ENCODE assay signal across 25 cellular contexts in the genomic region with DNA sequence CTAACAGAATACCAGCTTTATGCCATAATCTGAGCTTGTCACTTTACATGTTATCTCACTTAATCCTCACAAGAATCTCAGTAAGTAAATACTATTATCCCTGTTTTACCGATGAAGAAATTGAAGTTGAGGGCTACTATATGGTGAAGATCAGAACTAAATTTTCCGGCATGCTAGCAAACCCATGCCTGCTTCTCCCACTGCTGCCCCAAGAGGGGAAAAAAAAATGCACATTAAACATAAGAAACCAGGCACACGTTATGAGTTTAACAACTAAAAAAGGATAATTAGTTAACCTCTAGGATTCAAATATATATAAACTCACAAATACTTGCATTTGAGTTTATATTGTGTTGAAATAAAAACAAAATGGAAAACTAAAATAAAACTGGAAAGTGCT. TPM values are rescaled to one million over a fixed set of nuclear protein-coding genes. Genes with fewer than 3 reads are reported as not detected.
DNase-seq lines count a peak whose midpoint lies in the region; ATAC-seq, FAIRE-seq and TF ChIP-seq lines count a peak whose summit lies in the region.
"Had no signal": no experiment of that assay in that cellular context is flagged by ENCODE, and none has a peak within 500 bp of the region (broad histone marks: within the 10 kb centered on the region; RNA-seq: fewer than 3 reads in every experiment).

No MANE protein-coding gene starts in this region.

- no peaks in the 10 kb centered on the region for H3K27me3 ChIP-seq in A673 (replicated peaks; ENCODE audit: insufficient read depth, low read depth, low read length, poor library complexity)
- H3K27me3 ChIP-seq in SU-DHL-6 (ENCODE audit: low read length) = no peaks in the 10 kb centered on the region
- no peaks in the 10 kb centered on the region for H3K27me3 ChIP-seq in upper lobe of left lung
- H3K27me3 ChIP-seq: esophagus muscularis mucosa had no signal

- POLR2A ChIA-PET in A673 (lab: Charles Lee; ENCODE audit: low non-redundant PET) = interaction anchor here (0.8 kb wide), 1 partner anchor 592 kb away, joined by 17 read pairs; no protein-coding TSS in a partner anchor

- no peaks in the 10 kb centered on the region; the same call in 1 of the 2 replicates for H3F3A ChIP-seq in SU-DHL-6 (ENCODE audit: insufficient read depth)

- no peaks in the 10 kb centered on the region for H4K20me1 ChIP-seq in SU-DHL-6 (ENCODE audit: low read depth, low read length)

- TF ChIP-seq CTCF in A673 (conservative IDR thresholded peaks at IDR 0.05; ENCODE audit: low read depth, low read length) = peak; percentile 65
- peak; percentile 16 for TF ChIP-seq CTCF in SU-DHL-6 (IDR thresholded peaks at IDR 0.05; ENCODE audit: insufficient read depth, low read length, poor library complexity, severe bottlenecking)
- TF ChIP-seq CTCF in fibroblast of villous mesenchyme (IDR thresholded peaks at IDR 0.05; ENCODE audit: insufficient read depth, low read depth, low read length) = peak; percentile 31
- TF ChIP-seq CTCF in upper lobe of left lung (IDR thresholded peaks at IDR 0.05) = no peak

- H3K9me2 ChIP-seq in SU-DHL-6 (replicated peaks; ENCODE audit: insufficient read depth, low read length) = no peaks in the 10 kb centered on the region

- no peak overlapping the region for H3K4me2 ChIP-seq in SU-DHL-6 (ENCODE audit: low read depth, low read length, poor library complexity, severe bottlenecking)

- no peak for TF ChIP-seq POLR2A in upper lobe of left lung (IDR thresholded peaks at IDR 0.05)

- no peak for ATAC-seq in GM21737 (IDR thresholded peaks at IDR 0.05; ENCODE audit: unreplicated experiment)
- ATAC-seq in upper lobe of left lung (ENCODE audit: low FRiP score in 2 of 2) = no peak
- ATAC-seq: CD8-positive, alpha-beta T cell; HCT116; left cardiac atrium had no signal

- no peaks in the 10 kb centered on the region for H3K9me3 ChIP-seq in A673 (ENCODE audit: low read depth, low read length, poor library complexity, severe bottlenecking)
- H3K9me3 ChIP-seq in SU-DHL-6 (ENCODE audit: insufficient read depth, low read length) = no peaks in the 10 kb centered on the region
- no peaks in the 10 kb centered on the region for H3K9me3 ChIP-seq in upper lobe of left lung
- H3K9me3 ChIP-seq: esophagus muscularis mucosa had no signal

- H3K4me3 ChIP-seq in A673 (ENCODE audit: low read depth, low read length, poor library complexity, severe bottlenecking) (no peak overlapping the region), SU-DHL-6 (ENCODE audit: insufficient read depth, low read length, poor library complexity, severe bottlenecking) (no peak overlapping the region), fibroblast of villous mesenchyme (ENCODE audit: low read depth, low read length) (no peak overlapping the region), upper lobe of left lung (no peak overlapping the region)
- H3K4me3 ChIP-seq: esophagus muscularis mucosa had no signal

- TSS peak; percentile 29 for BruUV-seq in A673 (replicated peaks; lab: Mats Ljungman, UMichigan)

- DNase-seq in A673 (ENCODE audit: low spot score) (peak; percentile 69), GM19239 (ENCODE audit: insufficient read length, low spot score) (no peak), fibroblast of villous mesenchyme (ENCODE audit: low read depth) (no peak), upper lobe of left lung (no peak), NOMO-1 (lab: John Stamatoyannopoulos, UW; ENCODE audit: unreplicated experiment in 2 of 2) (no peak)
- DNase-seq in activated effector memory CD4-positive, alpha-beta T cell treated with anti-CD3 and anti-CD28 coated beads, Interleukin-2, amount 50 U/mL, for 16 hours = no peak
- DNase-seq: activated CD4-positive, alpha-beta memory T cell treated with anti-CD3 and anti-CD28 coated beads for 36 hours; activated naive CD4-positive, alpha-beta T cell; activated T-cell treated with anti-CD3 and anti-CD28 coated beads, Interleukin-2, amount 50 U/mL, for 1 hour; caudate nucleus; CD8-positive, alpha-beta T cell; glutamatergic neuron; left cardiac atrium; naive B cell; NCI-H1417; NCI-H2107; NCI-H526; SIG-M5; stimulated activated CD4-positive, alpha-beta T cell treated with anti-CD3 and anti-CD28 coated beads, Interleukin-1b, Interleukin-23, amount 100 ng/mL, for 48 hours; stimulated activated naive CD4-positive, alpha-beta T cell treated with Interleukin-2 at 50 U/mL for 16 hours; WERI-Rb-1 had no signal

- TF ChIP-seq EP300 in upper lobe of left lung (IDR thresholded peaks at IDR 0.05) = no peak

- H3K9ac ChIP-seq in SU-DHL-6 (ENCODE audit: low read length) = no peak overlapping the region

- H2AFZ ChIP-seq in SU-DHL-6 (ENCODE audit: low read depth, low read length, severe bottlenecking) = no peak overlapping the region

- intact Hi-C loops in A673 (cut with micrococcal nuclease; ENCODE audit: unreplicated experiment) = no loop called here

- CTCF ChIA-PET in A673 (lab: Charles Lee) = no interaction called here

- 76 to 78% methylated on average over 3 of the region's 3 CpGs for WGBS in upper lobe of left lung, 2 donors

- H3K4me1 ChIP-seq in A673 (ENCODE audit: insufficient read depth, low read length, poor library complexity, severe bottlenecking) (peaks cover 58% of the 10 kb centered on the region), upper lobe of left lung (no peaks in the 10 kb centered on the region)
- H3K4me1 ChIP-seq: esophagus muscularis mucosa had no signal

- peak overlapping the region; percentile 78 for H3K27ac ChIP-seq in A673 (ENCODE audit: low read depth, low read length, poor library complexity, severe bottlenecking)
- no peak overlapping the region for H3K27ac ChIP-seq in SU-DHL-6 (ENCODE audit: low read depth, low read length)
- H3K27ac ChIP-seq in upper lobe of left lung = no peak overlapping the region
- H3K27ac ChIP-seq: esophagus muscularis mucosa, WERI-Rb-1 had no signal

- H3K36me3 ChIP-seq in A673 (ENCODE audit: insufficient read depth, low read length, poor library complexity, severe bottlenecking) (peaks cover 33% of the 10 kb centered on the region), SU-DHL-6 (ENCODE audit: low read length) (no peaks in the 10 kb centered on the region), upper lobe of left lung (peaks cover 0 to 12% (median 0%) of the 10 kb centered on the region in 4 donors)

- no peaks in the 10 kb centered on the region for H3K79me2 ChIP-seq in SU-DHL-6 (ENCODE audit: insufficient read depth, low read length)

- peak; percentile 47 for FAIRE-seq in GM19239 (lab: Jason Lieb, UNC)

RNA-seq across cellular contexts. Expression of a gene that starts 10.8 kb away (rescaled TPM):
- total RNA-seq in A673 (2021) (37.1 and 41.1 TPM in 2 replicates), fibroblast of villous mesenchyme (11.9 and 20.3 TPM in 2 replicates), upper lobe of left lung (10 to 100 TPM; 11.1 to 20.9 (median 14.1) TPM)

Comparison
In these comparisons a context has a peak if more than half of its experiments do, and no peak if none do; other contexts are left out.
1. CTCF ChIP-seq: peak in A673 (single experiment), SU-DHL-6 (single experiment) and fibroblast of villous mesenchyme (single experiment); none in upper lobe of left lung (0 of 6).